16 cellular contexts compared by ENCODE assay signal in the genomic region with DNA sequence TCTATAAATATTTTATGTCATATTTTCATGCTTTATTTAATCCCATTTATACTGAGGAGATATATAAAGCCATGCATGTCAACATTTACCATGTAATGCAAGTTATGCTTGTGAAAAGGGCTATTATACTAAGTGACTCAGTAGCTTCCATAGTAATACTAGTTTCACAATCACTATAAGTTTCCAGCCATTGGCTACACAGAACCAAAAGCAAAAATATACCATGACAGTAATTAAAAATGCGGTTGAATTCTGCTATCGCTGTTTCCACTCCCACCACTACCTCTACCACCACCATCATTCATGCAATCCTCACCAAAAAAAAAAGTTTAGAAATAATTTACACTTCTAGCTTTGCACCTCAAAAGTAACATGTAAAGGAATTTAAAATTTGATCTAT.
A peak's percentile ranks its signal among the peaks of the same experiment; 100 is the strongest.
DNase-seq lines count a peak whose midpoint lies in the region; ATAC-seq and TF ChIP-seq lines count a peak whose summit lies in the region.
"Had no signal": no experiment of that assay in that cellular context is flagged by ENCODE, and none has a peak within 500 bp of the region (broad histone marks: within the 10 kb centered on the region; RNA-seq: fewer than 3 reads in every experiment).

No MANE protein-coding gene starts in this region.

- no peak overlapping the region for H2AFZ ChIP-seq in hepatocyte

- peak overlapping the region; percentile 9 for H3K4me2 ChIP-seq in hepatocyte
- H3K4me2 ChIP-seq: KMS-11 had no signal

- intact Hi-C loops in vagina (cut with DNase I), result no loop called here
- intact Hi-C loops in upper lobe of right lung (cut with DNase I), result no loop called here

- no peak for TF ChIP-seq CTCF in VCaP (conservative IDR thresholded peaks at IDR 0.05)
- no peak for TF ChIP-seq CTCF in hepatocyte (IDR thresholded peaks at IDR 0.05; ENCODE audit: poor library complexity)
- TF ChIP-seq CTCF in vagina (IDR thresholded peaks at IDR 0.05), result no peak
- TF ChIP-seq CTCF in upper lobe of right lung (IDR thresholded peaks at IDR 0.05), result no peak

- no peaks in the 10 kb centered on the region for H3K9me3 ChIP-seq in hepatocyte (ENCODE audit: low read depth)
- H3K9me3 ChIP-seq in vagina, result no peaks in the 10 kb centered on the region
- no peaks in the 10 kb centered on the region for H3K9me3 ChIP-seq in upper lobe of right lung
- H3K9me3 ChIP-seq: left lung, tibial artery had no signal

- H3K27ac ChIP-seq in VCaP (peak overlapping the region; percentile 42), hepatocyte (no peak overlapping the region), vagina (no peak overlapping the region), upper lobe of right lung (no peak overlapping the region)
- H3K27ac ChIP-seq: KMS-11, left lung, tibial artery had no signal

- TF ChIP-seq POLR2A in vagina (IDR thresholded peaks at IDR 0.05), result no peak

- peaks cover 96% of the 10 kb centered on the region for H3K79me2 ChIP-seq in hepatocyte

- no peak for DNase-seq in activated CD4-positive, CD25-positive, alpha-beta regulatory T cell treated with anti-CD3 and anti-CD28 coated beads, Interleukin-2, amount 50 U/mL, for 72 hours
- no peak for DNase-seq in hepatocyte (ENCODE audit: low spot score)
- no peak for DNase-seq in stimulated activated naive CD4-positive, alpha-beta T cell (lab: John Stamatoyannopoulos, UW)
- no peak for DNase-seq in vagina (ENCODE audit: extremely low spot score in 2 of 2)
- DNase-seq in upper lobe of right lung, result no peak
- DNase-seq: 8988T, COR-L47, endodermal cell, head of caudate nucleus, left lung, NCI-H2029 treated with DMSO at 0.1 percent for 48 hours, tibial artery had no signal

- 90% methylated on average over 2 of the region's 2 CpGs for WGBS in hepatocyte (ENCODE audit: low lambda C conversion rate, missing lambda C conversion rate)

- no peaks in the 10 kb centered on the region for H3K36me3 ChIP-seq in hepatocyte (replicated peaks; ENCODE audit: insufficient read depth, low read depth)
- no peaks in the 10 kb centered on the region for H3K36me3 ChIP-seq in vagina
- H3K36me3 ChIP-seq in upper lobe of right lung, result no peaks in the 10 kb centered on the region
- H3K36me3 ChIP-seq: left lung, tibial artery had no signal

- H3K27me3 ChIP-seq in hepatocyte (no peaks in the 10 kb centered on the region), vagina (no peaks in the 10 kb centered on the region), upper lobe of right lung (no peaks in the 10 kb centered on the region)
- H3K27me3 ChIP-seq: left lung, tibial artery had no signal

- peaks cover 14% of the 10 kb centered on the region for H4K20me1 ChIP-seq in hepatocyte (ENCODE audit: insufficient read depth, poor library complexity, severe bottlenecking)

- H3K9me2 ChIP-seq in hepatocyte (replicated peaks; ENCODE audit: insufficient read depth), result no peaks in the 10 kb centered on the region

- H3K4me3 ChIP-seq in hepatocyte (no peak overlapping the region), vagina (no peak overlapping the region), upper lobe of right lung (no peak overlapping the region)
- H3K4me3 ChIP-seq: left lung, tibial artery had no signal

- peak; percentile 83 to 87 for ATAC-seq in activated CD4-positive, CD25-positive, alpha-beta regulatory T cell treated with anti-CD3 and anti-CD28 coated beads, Interleukin-2, amount 50 U/mL, for 24 hours
- peak; percentile 43 for ATAC-seq in HG02759 (IDR thresholded peaks at IDR 0.05; ENCODE audit: unreplicated experiment)
- ATAC-seq in upper lobe of right lung, result no peak

- H3K4me1 ChIP-seq in hepatocyte (ENCODE audit: insufficient read depth) (peaks cover 37% of the 10 kb centered on the region), vagina (peaks cover 30% of the 10 kb centered on the region), upper lobe of right lung (peaks cover 22% of the 10 kb centered on the region)
